1 cellular context compared by ENCODE assay signal in the genomic region with DNA sequence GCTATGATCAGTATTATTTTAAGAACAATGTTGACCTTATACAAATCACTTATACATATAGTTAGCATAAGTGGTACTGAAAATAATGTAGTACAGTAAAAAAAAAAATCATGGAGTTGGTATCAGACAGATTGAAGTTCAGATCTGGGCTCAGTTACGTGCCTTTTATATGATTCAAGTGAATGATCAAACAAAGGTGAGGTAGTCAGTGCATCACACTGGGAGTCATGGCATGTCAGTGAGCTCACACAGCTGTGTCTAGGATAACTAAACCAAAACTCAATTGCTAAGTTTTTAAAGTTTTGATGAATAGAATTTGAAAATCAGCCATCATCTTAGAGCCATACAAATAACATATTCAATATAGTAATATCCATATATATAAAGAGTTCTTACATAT.
TF ChIP-seq lines count a peak whose summit lies in the region.

No MANE protein-coding gene starts in this region.

TF ChIP-seq in HepG2, 621 proteins besides CTCF, POLR2A, EP300 and RAD21:
- TF ChIP-seq ZZZ3 (CRISPR knock-in tag; IDR thresholded peaks at IDR 0.05; ENCODE audit: borderline replicate concordance) (no peak), SMARCE1 (IDR thresholded peaks at IDR 0.05; ENCODE audit: borderline replicate concordance) (no peak), ZNF317 (CRISPR knock-in tag; IDR thresholded peaks at IDR 0.05) (no peak), TSC22D2 (CRISPR knock-in tag; IDR thresholded peaks at IDR 0.05; ENCODE audit: borderline replicate concordance) (no peak), KAT7 (CRISPR knock-in tag; IDR thresholded peaks at IDR 0.05; ENCODE audit: borderline replicate concordance) (no peak), ZNF205 (CRISPR knock-in tag; IDR thresholded peaks at IDR 0.05) (no peak), ZNF124 (CRISPR knock-in tag; IDR thresholded peaks at IDR 0.05) (no peak), NBN (conservative IDR thresholded peaks at IDR 0.05) (no peak), ZNF780A (CRISPR knock-in tag; IDR thresholded peaks at IDR 0.05) (no peak), EZH2 (conservative IDR thresholded peaks at IDR 0.05; ENCODE audit: low read depth, low read length) (no peak)
